31 cellular contexts compared by ENCODE assay signal in genomic region chr4:152667781-152668180, GRCh38.
"Had no signal": no experiment of that assay in that cellular context is flagged by ENCODE, and none has a peak within 500 bp of the region (broad histone marks: within the 10 kb centered on the region; RNA-seq: fewer than 3 reads in every experiment).

No MANE protein-coding gene starts in this region.

- H3K9me3 ChIP-seq: adrenal gland, body of pancreas, colonic mucosa, gastrocnemius medialis, pancreas, prostate gland, uterus had no signal

- H3K36me3 Mint-ChIP-seq: type B pancreatic cell had no signal

- H3K9me3 Mint-ChIP-seq: activated CD8-positive, alpha-beta T cell treated with anti-CD3 and anti-CD28 coated beads for 36 hours; nephron progenitor cell; stimulated activated naive CD8-positive, alpha-beta T cell treated with anti-CD3 and anti-CD28 coated beads, Interleukin-15, amount 100 ng/mL, for 72 hours; type B pancreatic cell had no signal

- H3K4me1 Mint-ChIP-seq: nephron progenitor cell had no signal

- DNase-seq: activated CD4-positive, alpha-beta T cell treated with anti-CD3 and anti-CD28 coated beads, Interleukin-2, amount 50 U/mL, for 1 hour; activated CD8-positive, alpha-beta T cell treated with anti-CD3 and anti-CD28 coated beads for 36 hours; activated naive CD4-positive, alpha-beta T cell; activated T-cell treated with anti-CD3 and anti-CD28 coated beads, Interleukin-2, amount 50 U/mL, for 72 hours; adrenal gland; aorta; body of pancreas; colonic mucosa; effector CD8-positive, alpha-beta T cell; gastrocnemius medialis; islet precursor cell; left ventricle myocardium superior; nephron progenitor cell; pancreas; retina; stimulated activated CD4-positive, alpha-beta T cell treated with anti-CD3 and anti-CD28 coated beads, Interleukin-12 subunit alpha, Interleukin-12 subunit beta, amount 100 ng/mL, for 4 hours; stimulated activated CD4-positive, alpha-beta T cell treated with anti-CD3 and anti-CD28 coated beads, Interleukin-4, amount 100 ng/mL, for 1 hour; stimulated activated naive CD8-positive, alpha-beta T cell treated with anti-CD3 and anti-CD28 coated beads, Interleukin-15, amount 100 ng/mL, for 72 hours; substantia nigra; T-helper 9 cell; uterus had no signal

- H3K79me2 ChIP-seq: hepatocyte had no signal

- H3K4me1 ChIP-seq: adrenal gland, body of pancreas, colonic mucosa, gastrocnemius medialis, pancreas, prostate gland, uterus had no signal

- H3K4me3 ChIP-seq: adrenal gland, body of pancreas, colonic mucosa, gastrocnemius medialis, hepatocyte, pancreas, prostate gland, skin epidermis, uterus had no signal

- H3K27ac Mint-ChIP-seq: activated CD8-positive, alpha-beta T cell treated with anti-CD3 and anti-CD28 coated beads for 36 hours; activated naive CD8-positive, alpha-beta T cell; stimulated activated naive CD8-positive, alpha-beta T cell treated with anti-CD3 and anti-CD28 coated beads, Interleukin-15, amount 100 ng/mL, for 72 hours; type B pancreatic cell had no signal

- H3K27me3 ChIP-seq: adrenal gland, colonic mucosa, gastrocnemius medialis, hepatocyte, pancreas, uterus had no signal

- H3K36me3 ChIP-seq: adrenal gland, colonic mucosa, gastrocnemius medialis, pancreas, prostate gland, uterus had no signal

- FAIRE-seq: endometrium, pancreas, TTC549 had no signal

- H2AFZ ChIP-seq: hepatocyte had no signal

- ATAC-seq: activated CD4-positive, CD25-positive, alpha-beta regulatory T cell treated with anti-CD3 and anti-CD28 coated beads, Interleukin-2, amount 50 U/mL, for 24 hours; activated CD8-positive, alpha-beta T cell treated with anti-CD3 and anti-CD28 coated beads for 36 hours; activated T-cell treated with anti-CD3 and anti-CD28 coated beads, Interleukin-2, amount 50 U/mL, for 72 hours; body of pancreas; gastrocnemius medialis; left ventricle myocardium superior; pancreas; sciatic nerve; stimulated activated naive CD8-positive, alpha-beta T cell treated with anti-CD3 and anti-CD28 coated beads, Interleukin-15, amount 100 ng/mL, for 72 hours had no signal

- H3K4me3 Mint-ChIP-seq: activated CD8-positive, alpha-beta T cell treated with anti-CD3 and anti-CD28 coated beads for 36 hours; activated naive CD8-positive, alpha-beta T cell; activated T-cell treated with anti-CD3 and anti-CD28 coated beads, Interleukin-2, amount 50 U/mL, for 72 hours; nephron progenitor cell; stimulated activated naive CD8-positive, alpha-beta T cell treated with anti-CD3 and anti-CD28 coated beads, Interleukin-15, amount 100 ng/mL, for 72 hours; type B pancreatic cell had no signal

- H3K27ac ChIP-seq: adrenal gland, body of pancreas, colonic mucosa, gastrocnemius medialis, hepatocyte, pancreas, prostate gland, skin epidermis, uterus, VCaP had no signal

- H3K27me3 Mint-ChIP-seq: activated CD8-positive, alpha-beta T cell treated with anti-CD3 and anti-CD28 coated beads for 36 hours; activated naive CD8-positive, alpha-beta T cell; stimulated activated naive CD8-positive, alpha-beta T cell treated with anti-CD3 and anti-CD28 coated beads, Interleukin-15, amount 100 ng/mL, for 72 hours; type B pancreatic cell had no signal

- H3K4me2 ChIP-seq: hepatocyte had no signal
